Comparison of ENCODE assay signal across 8 cellular contexts in the genomic region with DNA sequence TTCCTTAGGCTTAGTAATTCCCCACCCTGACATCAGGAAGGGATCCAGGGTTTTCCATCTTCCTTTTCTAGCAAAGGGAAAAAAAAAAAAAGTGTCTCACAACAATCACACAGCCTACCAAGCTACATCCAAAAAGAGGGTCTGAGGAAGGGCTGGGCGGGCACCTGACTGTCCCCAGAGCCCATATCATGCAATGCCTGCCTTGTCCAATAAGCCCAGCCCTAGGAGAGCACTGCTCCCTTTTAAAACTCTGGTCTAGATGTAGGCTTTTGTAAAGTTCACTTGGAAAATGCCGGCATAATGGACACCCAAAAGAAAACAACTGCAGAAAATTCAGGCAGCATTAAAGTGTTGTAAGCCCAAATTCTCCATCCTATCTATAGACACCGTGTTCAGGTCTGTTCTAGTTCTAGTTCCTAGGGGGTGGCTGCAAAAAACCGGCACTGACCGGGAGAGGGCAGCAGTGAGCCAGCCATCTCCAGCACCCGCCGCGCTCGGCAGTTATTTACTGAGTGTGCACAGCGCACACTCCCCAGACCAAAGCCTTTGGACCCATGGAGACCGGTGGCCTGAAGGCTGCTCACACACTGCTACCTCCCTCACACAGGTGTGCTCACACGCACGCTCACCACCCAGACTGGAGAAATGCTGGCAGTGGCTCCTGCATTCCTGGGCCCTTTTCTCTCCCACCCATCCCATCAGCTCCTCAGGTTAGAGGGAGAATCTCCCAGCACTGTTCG. TPM values are rescaled to one million over a fixed set of nuclear protein-coding genes. Genes with fewer than 3 reads are reported as not detected.
DNase-seq lines count a peak whose midpoint lies in the region; ATAC-seq and TF ChIP-seq lines count a peak whose summit lies in the region.

No MANE protein-coding gene starts in this region.

- peaks cover 5% of the 10 kb centered on the region for H3K36me3 Mint-ChIP-seq in central memory CD8-positive, alpha-beta T cell (ENCODE audit: insufficient read depth)

- no peak overlapping the region for H3K4me3 Mint-ChIP-seq in central memory CD8-positive, alpha-beta T cell

- H3K4me1 Mint-ChIP-seq in central memory CD8-positive, alpha-beta T cell = peaks cover 11% of the 10 kb centered on the region

- peak; percentile 99 for TF ChIP-seq CTCF in 22Rv1 (IDR thresholded peaks at IDR 0.05)

- no peaks in the 10 kb centered on the region for H3K9me3 Mint-ChIP-seq in central memory CD8-positive, alpha-beta T cell

- H3K27me3 Mint-ChIP-seq in central memory CD8-positive, alpha-beta T cell = peaks cover 18% of the 10 kb centered on the region

- no peak overlapping the region for H3K27ac ChIP-seq in 22Rv1

- H3K27ac Mint-ChIP-seq in central memory CD8-positive, alpha-beta T cell (ENCODE audit: low read depth) = no peak overlapping the region

- ATAC-seq in GM18498 (IDR thresholded peaks at IDR 0.05; ENCODE audit: unreplicated experiment) (peak; percentile 83), HG03108 (IDR thresholded peaks at IDR 0.05; ENCODE audit: unreplicated experiment) (peak; percentile 48), left lobe of liver (peak; percentile 87)
- peak; percentile 79 for ATAC-seq in central memory CD8-positive, alpha-beta T cell (replicated peaks; ENCODE audit: extremely low read depth, poor library complexity, severe bottlenecking)

- DNase-seq in NCI-H446 treated with DMSO at 0.1 percent for 48 hours (lab: John Stamatoyannopoulos, UW) (peak; percentile 4), left lobe of liver (ENCODE audit: low spot score) (peak; percentile 82)
- peak; percentile 73 to 77 for DNase-seq in activated CD4-positive, alpha-beta T cell treated with anti-CD3 and anti-CD28 coated beads for 24 hours (ENCODE audit: low read depth in 2 of 2)
- DNase-seq in central memory CD8-positive, alpha-beta T cell (ENCODE audit: low spot score in 2 of 2) = peak; percentile 70 to 80
- peak; percentile 84 for DNase-seq in stimulated activated CD4-positive, alpha-beta T cell treated with anti-CD3 and anti-CD28 coated beads, Interleukin-4, amount 100 ng/mL, for 1 hour

RNA-seq across cellular contexts. Expression of gene PODXL, which starts 48.7 kb away (rescaled TPM):
- total RNA-seq in left lobe of liver = 2.7 TPM

Comparison
In these comparisons a context has a peak if more than half of its experiments do, and no peak if none do; other contexts are left out.
1. DNase-seq: peak in every context shown above with its lines; median percentile 84 in stimulated activated CD4-positive, alpha-beta T cell treated with anti-CD3 and anti-CD28 coated beads, Interleukin-4, amount 100 ng/mL, for 1 hour; 82 in left lobe of liver; 75 in activated CD4-positive, alpha-beta T cell treated with anti-CD3 and anti-CD28 coated beads for 24 hours; 75 in central memory CD8-positive, alpha-beta T cell; 4 in NCI-H446 treated with DMSO at 0.1 percent for 48 hours.